In genomic region chr6:12419626-12420272, GRCh38 we compare ENCODE assay signal across 23 cellular contexts.
DNase-seq lines count a peak whose midpoint lies in the region; ATAC-seq and TF ChIP-seq lines count a peak whose summit lies in the region.
"Had no signal": no experiment of that assay in that cellular context is flagged by ENCODE, and none has a peak within 500 bp of the region (broad histone marks: within the 10 kb centered on the region; RNA-seq: fewer than 3 reads in every experiment).

No MANE protein-coding gene starts in this region.

- H3K4me3 Mint-ChIP-seq in MCF 10A (ENCODE audit: unreplicated experiment) = no peak overlapping the region
- no peak overlapping the region for H3K4me3 Mint-ChIP-seq in chondrocyte (ENCODE audit: unreplicated experiment)
- H3K4me3 Mint-ChIP-seq: activated CD4-positive, alpha-beta T cell treated with anti-CD3 and anti-CD28 coated beads, Interleukin-2, amount 10 ng/mL, durations not matched to agents 7 days and 5 days; activated CD8-positive, alpha-beta memory T cell treated with anti-CD3 and anti-CD28 coated beads, Interleukin-2, amount 10 ng/mL, durations not matched to agents 7 days and 5 days; activated naive CD4-positive, alpha-beta T cell treated with anti-CD3 and anti-CD28 coated beads, Interleukin-2, amount 10 ng/mL, durations not matched to agents 7 days and 5 days; brain; CD4-positive, alpha-beta memory T cell; naive B cell had no signal

- POLR2A ChIA-PET in MCF 10A (lab: Yijun Ruan, JAX) = interaction anchor here (0.6 kb wide), 1 partner anchor 157 kb away, joined by 3 read pairs; no protein-coding TSS in a partner anchor

- no peaks in the 10 kb centered on the region for H3K9me3 ChIP-seq in breast epithelium
- H3K9me3 ChIP-seq in lower lobe of right lung = no peaks in the 10 kb centered on the region
- H3K9me3 ChIP-seq: testis had no signal

- TF ChIP-seq POLR2A in breast epithelium (IDR thresholded peaks at IDR 0.05) = no peak

- H3K36me3 ChIP-seq in breast epithelium (no peaks in the 10 kb centered on the region), lower lobe of right lung (no peaks in the 10 kb centered on the region)
- H3K36me3 ChIP-seq: heart right ventricle, left ventricle myocardium inferior had no signal

- DNase-seq in MCF 10A (ENCODE audit: unreplicated experiment) = no peak
- no peak for DNase-seq in breast epithelium (ENCODE audit: low spot score in 2 of 2)
- peak; percentile 27 to 77 for DNase-seq in foreskin keratinocyte
- DNase-seq in lower lobe of right lung = no peak
- no peak for DNase-seq in effector CD8-positive, alpha-beta T cell (lab: John Stamatoyannopoulos, UW)
- no peak for DNase-seq in chondrocyte (ENCODE audit: low spot score)
- DNase-seq in NK-92 (lab: John Stamatoyannopoulos, UW; ENCODE audit: unreplicated experiment) = no peak
- DNase-seq in activated CD4-positive, CD25-positive, alpha-beta regulatory T cell treated with anti-CD3 and anti-CD28 coated beads, Interleukin-2, amount 50 U/mL, for 72 hours = no peak
- DNase-seq: activated CD4-positive, alpha-beta T cell treated with anti-CD3 and anti-CD28 coated beads, Interleukin-2, amount 10 ng/mL, durations not matched to agents 7 days and 5 days; activated CD8-positive, alpha-beta memory T cell treated with anti-CD3 and anti-CD28 coated beads, Interleukin-2, amount 10 ng/mL, durations not matched to agents 7 days and 5 days; activated naive CD4-positive, alpha-beta T cell treated with anti-CD3 and anti-CD28 coated beads, Interleukin-2, amount 10 ng/mL, durations not matched to agents 7 days and 5 days; CD4-positive, alpha-beta memory T cell; effector CD4-positive, alpha-beta T cell; heart right ventricle; left ventricle myocardium inferior; MV-4-11; naive B cell; NCI-H1436 treated with DMSO at 0.1 percent for 48 hours; NCI-H446 treated with DMSO at 0.1 percent for 48 hours; stimulated activated naive CD8-positive, alpha-beta T cell treated with anti-CD3 and anti-CD28 coated beads, Interleukin-15, Interleukin-2, amounts not matched to agents 100 U/mL and 50 U/mL, for 24 hours; testis had no signal

- H3K4me1 ChIP-seq in breast epithelium (no peaks in the 10 kb centered on the region), foreskin keratinocyte (peaks cover 20% of the 10 kb centered on the region), lower lobe of right lung (no peaks in the 10 kb centered on the region)
- H3K4me1 ChIP-seq: testis had no signal

- no peak overlapping the region for H3K27ac ChIP-seq in breast epithelium
- peak overlapping the region; percentile 63 for H3K27ac ChIP-seq in foreskin keratinocyte
- peak overlapping the region; percentile 29 for H3K27ac ChIP-seq in lower lobe of right lung
- H3K27ac ChIP-seq: heart right ventricle, left ventricle myocardium inferior, testis had no signal

- H3K27ac Mint-ChIP-seq in MCF 10A (ENCODE audit: low read depth, unreplicated experiment) (peak overlapping the region; percentile 51), chondrocyte (ENCODE audit: unreplicated experiment) (no peak overlapping the region)
- H3K27ac Mint-ChIP-seq: activated CD4-positive, alpha-beta T cell treated with anti-CD3 and anti-CD28 coated beads, Interleukin-2, amount 10 ng/mL, durations not matched to agents 7 days and 5 days; activated CD8-positive, alpha-beta memory T cell treated with anti-CD3 and anti-CD28 coated beads, Interleukin-2, amount 10 ng/mL, durations not matched to agents 7 days and 5 days; activated naive CD4-positive, alpha-beta T cell treated with anti-CD3 and anti-CD28 coated beads, Interleukin-2, amount 10 ng/mL, durations not matched to agents 7 days and 5 days; CD4-positive, alpha-beta memory T cell; naive B cell had no signal

- no TSS peak for BruUV-seq in MCF 10A (replicated peaks; lab: Mats Ljungman, UMichigan)

- intact Hi-C loops in MCF 10A (cut with micrococcal nuclease) = no loop called here
- intact Hi-C loops in breast epithelium (cut with DNase I; ENCODE audit: low total_unique reads) = no loop called here
- intact Hi-C loops in lower lobe of right lung (cut with DNase I) = no loop called here

- CTCF ChIA-PET in MCF 10A (lab: Yijun Ruan, JAX) = interaction anchor here (0.7 to 1.2 kb wide), 2 partner anchors 9 to 191 kb away, joined by 3 to 4 read pairs; no protein-coding TSS in a partner anchor

- H3K27me3 Mint-ChIP-seq in MCF 10A (ENCODE audit: insufficient read depth, unreplicated experiment) (no peaks in the 10 kb centered on the region), chondrocyte (ENCODE audit: low read depth) (no peaks in the 10 kb centered on the region)
- H3K27me3 Mint-ChIP-seq: activated CD8-positive, alpha-beta memory T cell treated with anti-CD3 and anti-CD28 coated beads, Interleukin-2, amount 10 ng/mL, durations not matched to agents 7 days and 5 days; activated naive CD4-positive, alpha-beta T cell treated with anti-CD3 and anti-CD28 coated beads, Interleukin-2, amount 10 ng/mL, durations not matched to agents 7 days and 5 days; naive B cell had no signal

- no peak for TF ChIP-seq CTCF in MCF 10A (IDR thresholded peaks at IDR 0.05; ENCODE audit: unreplicated experiment)
- TF ChIP-seq CTCF in breast epithelium (IDR thresholded peaks at IDR 0.05) = no peak
- TF ChIP-seq CTCF in foreskin keratinocyte (conservative IDR thresholded peaks at IDR 0.05) = no peak
- TF ChIP-seq CTCF in lower lobe of right lung (IDR thresholded peaks at IDR 0.05) = no peak
- no peak for TF ChIP-seq CTCF in chondrocyte (IDR thresholded peaks at IDR 0.05)

- H3K9me3 Mint-ChIP-seq in MCF 10A (ENCODE audit: unreplicated experiment) (no peaks in the 10 kb centered on the region), chondrocyte (ENCODE audit: low read depth) (peaks cover 14% of the 10 kb centered on the region)
- H3K9me3 Mint-ChIP-seq: activated CD4-positive, alpha-beta T cell treated with anti-CD3 and anti-CD28 coated beads, Interleukin-2, amount 10 ng/mL, durations not matched to agents 7 days and 5 days; activated naive CD4-positive, alpha-beta T cell treated with anti-CD3 and anti-CD28 coated beads, Interleukin-2, amount 10 ng/mL, durations not matched to agents 7 days and 5 days had no signal

- H3K27me3 ChIP-seq in breast epithelium (no peaks in the 10 kb centered on the region), foreskin keratinocyte (no peaks in the 10 kb centered on the region), lower lobe of right lung (ENCODE audit: low read depth) (no peaks in the 10 kb centered on the region)
- H3K27me3 ChIP-seq: heart right ventricle, testis had no signal

- H3K36me3 Mint-ChIP-seq in MCF 10A (ENCODE audit: insufficient read depth, unreplicated experiment) (no peaks in the 10 kb centered on the region), chondrocyte (ENCODE audit: low read depth) (no peaks in the 10 kb centered on the region)
- H3K36me3 Mint-ChIP-seq: activated CD8-positive, alpha-beta memory T cell treated with anti-CD3 and anti-CD28 coated beads, Interleukin-2, amount 10 ng/mL, durations not matched to agents 7 days and 5 days; activated naive CD4-positive, alpha-beta T cell treated with anti-CD3 and anti-CD28 coated beads, Interleukin-2, amount 10 ng/mL, durations not matched to agents 7 days and 5 days; CD4-positive, alpha-beta memory T cell; naive B cell had no signal

- peaks cover 9% of the 10 kb centered on the region for H3K4me1 Mint-ChIP-seq in MCF 10A (ENCODE audit: insufficient read depth, unreplicated experiment)
- peaks cover 21% of the 10 kb centered on the region for H3K4me1 Mint-ChIP-seq in chondrocyte (ENCODE audit: low read depth)
- H3K4me1 Mint-ChIP-seq: activated CD4-positive, alpha-beta T cell treated with anti-CD3 and anti-CD28 coated beads, Interleukin-2, amount 10 ng/mL, durations not matched to agents 7 days and 5 days; activated CD8-positive, alpha-beta memory T cell treated with anti-CD3 and anti-CD28 coated beads, Interleukin-2, amount 10 ng/mL, durations not matched to agents 7 days and 5 days; activated naive CD4-positive, alpha-beta T cell treated with anti-CD3 and anti-CD28 coated beads, Interleukin-2, amount 10 ng/mL, durations not matched to agents 7 days and 5 days; CD4-positive, alpha-beta memory T cell; naive B cell had no signal

- H3K4me3 ChIP-seq in breast epithelium (no peak overlapping the region), lower lobe of right lung (no peak overlapping the region)
- H3K4me3 ChIP-seq: heart right ventricle, left ventricle myocardium inferior, testis had no signal

- ATAC-seq in foreskin keratinocyte = no peak
- peak; percentile 79 to 91 for ATAC-seq in lower lobe of right lung
- ATAC-seq: activated CD8-positive, alpha-beta memory T cell treated with anti-CD3 and anti-CD28 coated beads, Interleukin-2, amount 10 ng/mL, durations not matched to agents 7 days and 5 days; HCT116; heart right ventricle; stimulated activated naive CD8-positive, alpha-beta T cell treated with anti-CD3 and anti-CD28 coated beads, Interleukin-15, Interleukin-2, amounts not matched to agents 100 U/mL and 50 U/mL, for 24 hours had no signal

Comparison
In these comparisons a context has a peak if more than half of its experiments do, and no peak if none do; other contexts are left out.
1. DNase-seq: peak in foreskin keratinocyte (2 of 2); none in MCF 10A (single experiment), breast epithelium (0 of 2), lower lobe of right lung (single experiment), effector CD8-positive, alpha-beta T cell (single experiment), chondrocyte (single experiment), NK-92 (single experiment) and activated CD4-positive, CD25-positive, alpha-beta regulatory T cell treated with anti-CD3 and anti-CD28 coated beads, Interleukin-2, amount 50 U/mL, for 72 hours (single experiment).
2. H3K27ac ChIP-seq: peak in foreskin keratinocyte (single experiment) and lower lobe of right lung (single experiment); none in breast epithelium (0 of 2).